In genomic region chr18:48739266-48740067, GRCh38 we compare ENCODE assay signal across 26 cellular contexts.
"Had no signal": no experiment of that assay in that cellular context is flagged by ENCODE, and none has a peak within 500 bp of the region (broad histone marks: within the 10 kb centered on the region; RNA-seq: fewer than 3 reads in every experiment).

No MANE protein-coding gene starts in this region.

- H3K27ac Mint-ChIP-seq: activated CD4-positive, alpha-beta T cell treated with anti-CD3 and anti-CD28 coated beads for 36 hours; activated naive CD4-positive, alpha-beta T cell treated with anti-CD3 and anti-CD28 coated beads for 36 hours; activated naive CD8-positive, alpha-beta T cell treated with anti-CD3 and anti-CD28 coated beads, Interleukin-2, amount 10 ng/mL, durations not matched to agents 7 days and 5 days; activated T-helper 2 cell treated with anti-CD3 and anti-CD28 coated beads, Interferon-gamma antibody, Interleukin-2, Interleukin-4, amounts not matched to agents 10 μg/mL and 5 μg/mL and 100 μg/mL, durations not matched to agents 14 hours and 24 hours and 36 hours; T-helper 1 cell treated with Interleukin-12 subunit alpha and Interleukin-12 subunit beta and Interleukin-4 antibody, amounts not matched to agents 30 μg/mL and 1 μg/mL, for 36 hours had no signal

- H3K9me3 ChIP-seq: body of pancreas, gastrocnemius medialis, sigmoid colon, spleen, transverse colon, vagina had no signal

- ATAC-seq: activated CD4-positive, alpha-beta T cell treated with anti-CD3 and anti-CD28 coated beads for 36 hours; activated T-cell treated with anti-CD3 and anti-CD28 coated beads, Interleukin-2, amount 50 U/mL, for 4 hours; body of pancreas; esophagus mucosa; gastrocnemius medialis; stimulated activated naive CD8-positive, alpha-beta T cell treated with anti-CD3 and anti-CD28 coated beads, Interleukin-15, Interleukin-2, amounts not matched to agents 100 U/mL and 50 U/mL, for 24 hours; WTC11 had no signal

- H3K4me3 Mint-ChIP-seq: activated CD4-positive, alpha-beta T cell treated with anti-CD3 and anti-CD28 coated beads for 36 hours; activated naive CD4-positive, alpha-beta T cell treated with anti-CD3 and anti-CD28 coated beads for 36 hours; activated naive CD8-positive, alpha-beta T cell treated with anti-CD3 and anti-CD28 coated beads, Interleukin-2, amount 10 ng/mL, durations not matched to agents 7 days and 5 days; activated T-cell treated with anti-CD3 and anti-CD28 coated beads, Interleukin-2, amount 50 U/mL, for 4 hours; nephron; T-helper 1 cell treated with Interleukin-12 subunit alpha and Interleukin-12 subunit beta and Interleukin-4 antibody, amounts not matched to agents 30 μg/mL and 1 μg/mL, for 36 hours; WTC11 had no signal

- H3K27ac ChIP-seq: body of pancreas, cardiac muscle cell, gastrocnemius medialis, sigmoid colon, spleen, transverse colon, vagina had no signal

- H3K36me3 ChIP-seq: cardiac muscle cell, gastrocnemius medialis, sigmoid colon, spleen, transverse colon, vagina had no signal

- DNase-seq: activated CD4-positive, alpha-beta T cell treated with anti-CD3 and anti-CD28 coated beads for 36 hours; activated CD4-positive, alpha-beta T cell treated with anti-CD3 and anti-CD28 coated beads, Interleukin-2, amount 50 U/mL, for 4 hours; activated CD8-positive, alpha-beta memory T cell treated with anti-CD3 and anti-CD28 coated beads, Interleukin-2, amount 50 U/mL, for 48 hours; activated naive CD4-positive, alpha-beta T cell treated with anti-CD3 and anti-CD28 coated beads for 36 hours; activated naive CD8-positive, alpha-beta T cell treated with anti-CD3 and anti-CD28 coated beads, Interleukin-2, amount 10 ng/mL, durations not matched to agents 7 days and 5 days; activated T-cell treated with anti-CD3 and anti-CD28 coated beads, Interleukin-2, amount 50 U/mL, for 4 hours; amniotic stem cell; body of pancreas; effector memory CD4-positive, alpha-beta T cell; gastrocnemius medialis; hypothalamus; occipital lobe; retina; sigmoid colon; spleen; stimulated activated CD4-positive, alpha-beta T cell treated with anti-CD3 and anti-CD28 coated beads, Interleukin-4, amount 100 ng/mL, for 24 hours; stimulated activated naive CD8-positive, alpha-beta T cell treated with anti-CD3 and anti-CD28 coated beads, Interleukin-15, Interleukin-2, amounts not matched to agents 100 U/mL and 50 U/mL, for 24 hours; T1000; transverse colon had no signal

- H3K9me3 Mint-ChIP-seq: activated naive CD4-positive, alpha-beta T cell treated with anti-CD3 and anti-CD28 coated beads for 36 hours; activated naive CD8-positive, alpha-beta T cell treated with anti-CD3 and anti-CD28 coated beads, Interleukin-2, amount 10 ng/mL, durations not matched to agents 7 days and 5 days; activated T-cell treated with anti-CD3 and anti-CD28 coated beads, Interleukin-2, amount 50 U/mL, for 4 hours; activated T-helper 2 cell treated with anti-CD3 and anti-CD28 coated beads, Interferon-gamma antibody, Interleukin-2, Interleukin-4, amounts not matched to agents 10 μg/mL and 5 μg/mL and 100 μg/mL, durations not matched to agents 14 hours and 24 hours and 36 hours; nephron; T-helper 1 cell treated with Interleukin-12 subunit alpha and Interleukin-12 subunit beta and Interleukin-4 antibody, amounts not matched to agents 30 μg/mL and 1 μg/mL, for 36 hours; WTC11 had no signal

- H3K27me3 ChIP-seq: body of pancreas, cardiac muscle cell, gastrocnemius medialis, sigmoid colon, spleen, transverse colon, vagina had no signal

- H3K27me3 Mint-ChIP-seq: activated CD4-positive, alpha-beta T cell treated with anti-CD3 and anti-CD28 coated beads for 36 hours had no signal

- H3K4me1 ChIP-seq: body of pancreas had no signal

- H3K4me3 ChIP-seq: body of pancreas, cardiac muscle cell, gastrocnemius medialis, sigmoid colon, spleen, transverse colon, vagina had no signal

- H3K36me3 Mint-ChIP-seq: activated naive CD8-positive, alpha-beta T cell treated with anti-CD3 and anti-CD28 coated beads, Interleukin-2, amount 10 ng/mL, durations not matched to agents 7 days and 5 days; WTC11 had no signal
